Comparison of ENCODE assay signal across 5 cellular contexts in the genomic region with DNA sequence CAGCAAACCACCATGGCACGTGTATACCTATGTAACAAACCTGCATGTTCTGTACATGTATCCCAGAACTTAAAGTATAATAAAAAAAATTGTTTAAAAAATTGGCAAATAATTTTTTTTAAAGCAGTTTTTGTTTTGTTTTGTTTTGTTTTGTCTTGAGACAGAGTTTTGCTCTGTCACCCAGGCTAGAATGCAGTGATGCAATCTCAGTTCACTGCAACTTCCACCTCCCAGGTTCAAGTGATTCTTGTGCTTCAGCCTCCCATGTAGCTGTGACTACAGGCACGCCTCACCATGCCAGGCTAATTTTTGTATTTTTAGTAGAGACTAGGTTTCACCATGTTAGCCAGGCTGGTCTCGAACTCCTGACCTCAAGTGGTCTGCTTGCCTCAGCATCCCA. TPM values are rescaled to one million over a fixed set of nuclear protein-coding genes. Genes with fewer than 3 reads are reported as not detected.
"Had no signal": no experiment of that assay in that cellular context is flagged by ENCODE, and none has a peak within 500 bp of the region (broad histone marks: within the 10 kb centered on the region; RNA-seq: fewer than 3 reads in every experiment).

No MANE protein-coding gene starts in this region.

RNA-seq across cellular contexts. Expression of a gene that starts 27.5 kb away (rescaled TPM):
- total RNA-seq: HepG2, HT-29, HT1080, IMR-90 had no signal
- polyA plus RNA-seq: IgD-negative memory B cell, IMR-90 had no signal
